In the genomic region with DNA sequence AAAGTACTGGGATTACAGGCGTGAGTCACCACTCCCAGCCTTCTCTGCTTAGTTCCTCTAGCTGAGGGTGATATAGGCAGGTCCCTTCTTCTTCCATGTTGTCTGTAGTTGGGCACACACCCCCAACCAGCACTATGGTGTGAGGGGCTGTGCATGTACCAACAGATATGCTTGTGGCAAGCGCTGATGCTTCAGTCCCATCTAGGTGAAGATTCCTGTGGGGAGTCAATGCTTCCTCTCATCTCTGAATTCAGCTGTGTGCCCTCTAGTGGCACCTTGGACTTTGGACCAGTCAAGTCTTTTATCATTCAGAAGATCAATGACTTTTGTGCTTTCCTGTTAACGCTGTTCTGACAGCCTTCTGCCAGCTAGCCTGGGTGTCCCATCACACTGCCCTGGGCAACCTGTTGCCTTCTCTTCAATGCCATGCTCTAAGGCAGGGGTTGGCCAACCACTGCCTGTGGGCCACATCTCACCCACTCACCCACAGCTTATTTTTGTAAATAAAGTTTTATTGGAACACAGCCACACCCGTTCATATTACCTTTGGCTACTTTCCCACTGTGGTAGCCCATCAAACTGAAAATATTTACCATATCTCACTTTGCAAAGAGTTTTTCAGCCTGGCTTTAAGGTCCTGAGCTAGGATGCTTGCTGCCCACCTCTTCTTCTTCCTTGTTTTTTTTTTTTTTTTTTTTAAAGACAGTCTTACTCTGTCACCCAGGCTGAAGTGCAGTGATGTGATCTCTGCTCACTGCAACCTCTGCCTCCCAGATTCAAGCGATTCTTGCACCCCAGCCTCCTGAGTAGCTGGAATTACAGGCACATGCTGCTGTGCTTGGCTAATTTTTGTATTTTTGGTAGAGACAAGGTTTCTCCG, we compare ENCODE assay signal across 1 cellular context.
TF ChIP-seq lines count a peak whose summit lies in the region.

No MANE protein-coding gene starts in this region.

TF ChIP-seq in HepG2, 621 proteins besides CTCF, POLR2A, EP300 and RAD21 (continued from another document and continues in another):
- TF ChIP-seq, protein P1, sequence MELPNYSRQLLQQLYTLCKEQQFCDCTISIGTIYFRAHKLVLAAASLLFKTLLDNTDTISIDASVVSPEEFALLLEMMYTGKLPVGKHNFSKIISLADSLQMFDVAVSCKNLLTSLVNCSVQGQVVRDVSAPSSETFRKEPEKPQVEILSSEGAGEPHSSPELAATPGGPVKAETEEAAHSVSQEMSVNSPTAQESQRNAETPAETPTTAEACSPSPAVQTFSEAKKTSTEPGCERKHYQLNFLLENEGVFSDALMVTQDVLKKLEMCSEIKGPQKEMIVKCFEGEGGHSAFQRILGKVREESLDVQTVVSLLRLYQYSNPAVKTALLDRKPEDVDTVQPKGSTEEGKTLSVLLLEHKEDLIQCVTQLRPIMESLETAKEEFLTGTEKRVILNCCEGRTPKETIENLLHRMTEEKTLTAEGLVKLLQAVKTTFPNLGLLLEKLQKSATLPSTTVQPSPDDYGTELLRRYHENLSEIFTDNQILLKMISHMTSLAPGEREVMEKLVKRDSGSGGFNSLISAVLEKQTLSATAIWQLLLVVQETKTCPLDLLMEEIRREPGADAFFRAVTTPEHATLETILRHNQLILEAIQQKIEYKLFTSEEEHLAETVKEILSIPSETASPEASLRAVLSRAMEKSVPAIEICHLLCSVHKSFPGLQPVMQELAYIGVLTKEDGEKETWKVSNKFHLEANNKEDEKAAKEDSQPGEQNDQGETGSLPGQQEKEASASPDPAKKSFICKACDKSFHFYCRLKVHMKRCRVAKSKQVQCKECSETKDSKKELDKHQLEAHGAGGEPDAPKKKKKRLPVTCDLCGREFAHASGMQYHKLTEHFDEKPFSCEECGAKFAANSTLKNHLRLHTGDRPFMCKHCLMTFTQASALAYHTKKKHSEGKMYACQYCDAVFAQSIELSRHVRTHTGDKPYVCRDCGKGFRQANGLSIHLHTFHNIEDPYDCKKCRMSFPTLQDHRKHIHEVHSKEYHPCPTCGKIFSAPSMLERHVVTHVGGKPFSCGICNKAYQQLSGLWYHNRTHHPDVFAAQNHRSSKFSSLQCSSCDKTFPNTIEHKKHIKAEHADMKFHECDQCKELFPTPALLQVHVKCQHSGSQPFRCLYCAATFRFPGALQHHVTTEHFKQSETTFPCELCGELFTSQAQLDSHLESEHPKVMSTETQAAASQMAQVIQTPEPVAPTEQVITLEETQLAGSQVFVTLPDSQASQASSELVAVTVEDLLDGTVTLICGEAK (IDR thresholded peaks at IDR 0.05): peak; percentile 95
- TF ChIP-seq, protein P1 (CRISPR knock-in tag; IDR thresholded peaks at IDR 0.05): peak; percentile 100
- TF ChIP-seq KLF16 (CRISPR knock-in tag; IDR thresholded peaks at IDR 0.05) (peak in 1 of 2 experiments; percentile 69; a peak in 1 of 4 replicates), ZNF292 (CRISPR knock-in tag; IDR thresholded peaks at IDR 0.05; ENCODE audit: borderline replicate concordance, low read depth) (peak; percentile 69; the same call in 1 of the 2 replicates), TARDBP (CRISPR knock-in tag; IDR thresholded peaks at IDR 0.05) (peak; percentile 61; the same call in 1 of the 2 replicates), KLF11 (CRISPR knock-in tag; IDR thresholded peaks at IDR 0.05) (no peak), ZNF772 (CRISPR knock-in tag; IDR thresholded peaks at IDR 0.05) (no peak), WIZ (CRISPR knock-in tag; IDR thresholded peaks at IDR 0.05) (no peak), FOXA3 (CRISPR knock-in tag; IDR thresholded peaks at IDR 0.05) (peak; percentile 65), SMC3 (IDR thresholded peaks at IDR 0.05; ENCODE audit: low read length) (peak; percentile 65), BCL6 (CRISPR knock-in tag; IDR thresholded peaks at IDR 0.05) (peak; percentile 46; the same call in 1 of the 2 replicates), MIXL1 (CRISPR knock-in tag; IDR thresholded peaks at IDR 0.05) (peak; percentile 59; the same call in 1 of the 2 replicates), ZNF766 (CRISPR knock-in tag; IDR thresholded peaks at IDR 0.05; ENCODE audit: borderline replicate concordance) (0 out of 2 replicates have a peak, but pooled peaks have one; percentile 28), FLYWCH1 (CRISPR knock-in tag; IDR thresholded peaks at IDR 0.05) (no peak), KAT7 (CRISPR knock-in tag; IDR thresholded peaks at IDR 0.05; ENCODE audit: borderline replicate concordance) (no peak), ZNF660 (CRISPR knock-in tag; IDR thresholded peaks at IDR 0.05; ENCODE audit: borderline replicate concordance, low read depth) (no peak), ZFP36L1 (CRISPR knock-in tag; IDR thresholded peaks at IDR 0.05) (no peak), KAT8 (CRISPR knock-in tag; IDR thresholded peaks at IDR 0.05) (no peak), KDM1A (CRISPR knock-in tag; IDR thresholded peaks at IDR 0.05) (0 out of 2 replicates have a peak, but pooled peaks have one; percentile 17), ZNF234 (CRISPR knock-in tag; conservative IDR thresholded peaks at IDR 0.05) (no peak), TCF7 (IDR thresholded peaks at IDR 0.05; ENCODE audit: low read depth) (peak; percentile 49; the same call in 1 of the 2 replicates), NCOR1 (IDR thresholded peaks at IDR 0.05; ENCODE audit: borderline replicate concordance, low read length) (peak; percentile 80; the same call in 1 of the 2 replicates), ZNF34 (CRISPR knock-in tag; IDR thresholded peaks at IDR 0.05; ENCODE audit: borderline replicate concordance) (no peak), ARID2 (CRISPR knock-in tag; IDR thresholded peaks at IDR 0.05; ENCODE audit: borderline replicate concordance) (no peak), CBX5 (CRISPR knock-in tag; IDR thresholded peaks at IDR 0.05; ENCODE audit: borderline replicate concordance) (no peak)
- TF ChIP-seq, protein P2, sequence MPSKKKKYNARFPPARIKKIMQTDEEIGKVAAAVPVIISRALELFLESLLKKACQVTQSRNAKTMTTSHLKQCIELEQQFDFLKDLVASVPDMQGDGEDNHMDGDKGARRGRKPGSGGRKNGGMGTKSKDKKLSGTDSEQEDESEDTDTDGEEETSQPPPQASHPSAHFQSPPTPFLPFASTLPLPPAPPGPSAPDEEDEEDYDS (CRISPR knock-in tag; IDR thresholded peaks at IDR 0.05): peak; percentile 28; the same call in 1 of the 2 replicates
- TF ChIP-seq, protein P3, sequence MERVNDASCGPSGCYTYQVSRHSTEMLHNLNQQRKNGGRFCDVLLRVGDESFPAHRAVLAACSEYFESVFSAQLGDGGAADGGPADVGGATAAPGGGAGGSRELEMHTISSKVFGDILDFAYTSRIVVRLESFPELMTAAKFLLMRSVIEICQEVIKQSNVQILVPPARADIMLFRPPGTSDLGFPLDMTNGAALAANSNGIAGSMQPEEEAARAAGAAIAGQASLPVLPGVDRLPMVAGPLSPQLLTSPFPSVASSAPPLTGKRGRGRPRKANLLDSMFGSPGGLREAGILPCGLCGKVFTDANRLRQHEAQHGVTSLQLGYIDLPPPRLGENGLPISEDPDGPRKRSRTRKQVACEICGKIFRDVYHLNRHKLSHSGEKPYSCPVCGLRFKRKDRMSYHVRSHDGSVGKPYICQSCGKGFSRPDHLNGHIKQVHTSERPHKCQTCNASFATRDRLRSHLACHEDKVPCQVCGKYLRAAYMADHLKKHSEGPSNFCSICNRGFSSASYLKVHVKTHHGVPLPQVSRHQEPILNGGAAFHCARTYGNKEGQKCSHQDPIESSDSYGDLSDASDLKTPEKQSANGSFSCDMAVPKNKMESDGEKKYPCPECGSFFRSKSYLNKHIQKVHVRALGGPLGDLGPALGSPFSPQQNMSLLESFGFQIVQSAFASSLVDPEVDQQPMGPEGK (CRISPR knock-in tag; IDR thresholded peaks at IDR 0.05): peak; percentile 46; the same call in 1 of the 2 replicates
- TF ChIP-seq, protein P4, sequence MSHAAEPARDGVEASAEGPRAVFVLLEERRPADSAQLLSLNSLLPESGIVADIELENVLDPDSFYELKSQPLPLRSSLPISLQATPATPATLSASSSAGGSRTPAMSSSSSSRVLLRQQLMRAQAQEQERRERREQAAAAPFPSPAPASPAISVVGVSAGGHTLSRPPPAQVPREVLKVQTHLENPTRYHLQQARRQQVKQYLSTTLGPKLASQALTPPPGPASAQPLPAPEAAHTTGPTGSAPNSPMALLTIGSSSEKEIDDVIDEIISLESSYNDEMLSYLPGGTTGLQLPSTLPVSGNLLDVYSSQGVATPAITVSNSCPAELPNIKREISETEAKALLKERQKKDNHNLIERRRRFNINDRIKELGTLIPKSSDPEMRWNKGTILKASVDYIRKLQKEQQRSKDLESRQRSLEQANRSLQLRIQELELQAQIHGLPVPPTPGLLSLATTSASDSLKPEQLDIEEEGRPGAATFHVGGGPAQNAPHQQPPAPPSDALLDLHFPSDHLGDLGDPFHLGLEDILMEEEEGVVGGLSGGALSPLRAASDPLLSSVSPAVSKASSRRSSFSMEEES (CRISPR knock-in tag; IDR thresholded peaks at IDR 0.05): 0 out of 2 replicates have a peak, but pooled peaks have one; percentile 33
- TF ChIP-seq, protein P5, sequence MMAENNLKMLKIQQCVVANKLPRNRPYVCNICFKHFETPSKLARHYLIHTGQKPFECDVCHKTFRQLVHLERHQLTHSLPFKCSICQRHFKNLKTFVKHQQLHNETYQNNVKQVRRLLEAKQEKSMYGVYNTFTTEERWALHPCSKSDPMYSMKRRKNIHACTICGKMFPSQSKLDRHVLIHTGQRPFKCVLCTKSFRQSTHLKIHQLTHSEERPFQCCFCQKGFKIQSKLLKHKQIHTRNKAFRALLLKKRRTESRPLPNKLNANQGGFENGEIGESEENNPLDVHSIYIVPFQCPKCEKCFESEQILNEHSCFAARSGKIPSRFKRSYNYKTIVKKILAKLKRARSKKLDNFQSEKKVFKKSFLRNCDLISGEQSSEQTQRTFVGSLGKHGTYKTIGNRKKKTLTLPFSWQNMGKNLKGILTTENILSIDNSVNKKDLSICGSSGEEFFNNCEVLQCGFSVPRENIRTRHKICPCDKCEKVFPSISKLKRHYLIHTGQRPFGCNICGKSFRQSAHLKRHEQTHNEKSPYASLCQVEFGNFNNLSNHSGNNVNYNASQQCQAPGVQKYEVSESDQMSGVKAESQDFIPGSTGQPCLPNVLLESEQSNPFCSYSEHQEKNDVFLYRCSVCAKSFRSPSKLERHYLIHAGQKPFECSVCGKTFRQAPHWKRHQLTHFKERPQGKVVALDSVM (CRISPR knock-in tag; IDR thresholded peaks at IDR 0.05): peak; percentile 63
- TF ChIP-seq, protein P6, sequence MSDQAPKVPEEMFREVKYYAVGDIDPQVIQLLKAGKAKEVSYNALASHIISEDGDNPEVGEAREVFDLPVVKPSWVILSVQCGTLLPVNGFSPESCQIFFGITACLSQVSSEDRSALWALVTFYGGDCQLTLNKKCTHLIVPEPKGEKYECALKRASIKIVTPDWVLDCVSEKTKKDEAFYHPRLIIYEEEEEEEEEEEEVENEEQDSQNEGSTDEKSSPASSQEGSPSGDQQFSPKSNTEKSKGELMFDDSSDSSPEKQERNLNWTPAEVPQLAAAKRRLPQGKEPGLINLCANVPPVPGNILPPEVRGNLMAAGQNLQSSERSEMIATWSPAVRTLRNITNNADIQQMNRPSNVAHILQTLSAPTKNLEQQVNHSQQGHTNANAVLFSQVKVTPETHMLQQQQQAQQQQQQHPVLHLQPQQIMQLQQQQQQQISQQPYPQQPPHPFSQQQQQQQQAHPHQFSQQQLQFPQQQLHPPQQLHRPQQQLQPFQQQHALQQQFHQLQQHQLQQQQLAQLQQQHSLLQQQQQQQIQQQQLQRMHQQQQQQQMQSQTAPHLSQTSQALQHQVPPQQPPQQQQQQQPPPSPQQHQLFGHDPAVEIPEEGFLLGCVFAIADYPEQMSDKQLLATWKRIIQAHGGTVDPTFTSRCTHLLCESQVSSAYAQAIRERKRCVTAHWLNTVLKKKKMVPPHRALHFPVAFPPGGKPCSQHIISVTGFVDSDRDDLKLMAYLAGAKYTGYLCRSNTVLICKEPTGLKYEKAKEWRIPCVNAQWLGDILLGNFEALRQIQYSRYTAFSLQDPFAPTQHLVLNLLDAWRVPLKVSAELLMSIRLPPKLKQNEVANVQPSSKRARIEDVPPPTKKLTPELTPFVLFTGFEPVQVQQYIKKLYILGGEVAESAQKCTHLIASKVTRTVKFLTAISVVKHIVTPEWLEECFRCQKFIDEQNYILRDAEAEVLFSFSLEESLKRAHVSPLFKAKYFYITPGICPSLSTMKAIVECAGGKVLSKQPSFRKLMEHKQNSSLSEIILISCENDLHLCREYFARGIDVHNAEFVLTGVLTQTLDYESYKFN (CRISPR knock-in tag; conservative IDR thresholded peaks at IDR 0.05): peak; percentile 77
- TF ChIP-seq, protein P7, sequence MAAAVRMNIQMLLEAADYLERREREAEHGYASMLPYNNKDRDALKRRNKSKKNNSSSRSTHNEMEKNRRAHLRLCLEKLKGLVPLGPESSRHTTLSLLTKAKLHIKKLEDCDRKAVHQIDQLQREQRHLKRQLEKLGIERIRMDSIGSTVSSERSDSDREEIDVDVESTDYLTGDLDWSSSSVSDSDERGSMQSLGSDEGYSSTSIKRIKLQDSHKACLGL (CRISPR knock-in tag; IDR thresholded peaks at IDR 0.05): no peak
- TF ChIP-seq, protein P8, sequence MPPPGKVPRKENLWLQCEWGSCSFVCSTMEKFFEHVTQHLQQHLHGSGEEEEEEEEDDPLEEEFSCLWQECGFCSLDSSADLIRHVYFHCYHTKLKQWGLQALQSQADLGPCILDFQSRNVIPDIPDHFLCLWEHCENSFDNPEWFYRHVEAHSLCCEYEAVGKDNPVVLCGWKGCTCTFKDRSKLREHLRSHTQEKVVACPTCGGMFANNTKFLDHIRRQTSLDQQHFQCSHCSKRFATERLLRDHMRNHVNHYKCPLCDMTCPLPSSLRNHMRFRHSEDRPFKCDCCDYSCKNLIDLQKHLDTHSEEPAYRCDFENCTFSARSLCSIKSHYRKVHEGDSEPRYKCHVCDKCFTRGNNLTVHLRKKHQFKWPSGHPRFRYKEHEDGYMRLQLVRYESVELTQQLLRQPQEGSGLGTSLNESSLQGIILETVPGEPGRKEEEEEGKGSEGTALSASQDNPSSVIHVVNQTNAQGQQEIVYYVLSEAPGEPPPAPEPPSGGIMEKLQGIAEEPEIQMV (CRISPR knock-in tag; IDR thresholded peaks at IDR 0.05; ENCODE audit: low read depth): peak; percentile 40; the same call in 1 of the 2 replicates
